2 cellular contexts compared by ENCODE assay signal in the genomic region with DNA sequence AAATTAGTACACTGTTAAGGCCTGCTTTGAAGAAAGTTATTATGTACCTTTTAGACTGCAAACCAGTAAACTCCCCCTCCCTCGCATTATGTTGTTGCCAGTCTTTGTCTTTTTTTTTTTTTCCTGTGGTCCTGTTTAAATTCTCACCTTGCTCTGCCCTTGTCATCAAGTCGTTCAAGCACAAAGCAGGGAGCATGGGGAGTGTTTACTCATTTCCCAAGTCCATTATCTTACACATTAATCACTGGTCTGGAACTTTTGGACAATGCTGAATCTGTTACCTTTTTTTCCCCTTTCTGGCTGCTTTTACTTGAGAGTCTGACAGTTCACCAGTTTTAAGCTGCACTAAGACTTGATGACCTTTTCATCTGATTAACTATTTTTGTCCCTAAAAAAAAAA.
TF ChIP-seq lines count a peak whose summit lies in the region.

No MANE protein-coding gene starts in this region.

TF ChIP-seq in SK-N-SH, 30 proteins besides CTCF, POLR2A, EP300 and RAD21 (continued from another document):
- TF ChIP-seq PBX3 (IDR thresholded peaks at IDR 0.05) (no peak), RCOR1 (IDR thresholded peaks at IDR 0.05; ENCODE audit: low read length) (peak; percentile 57; the same call in 1 of the 2 replicates), YY1 (IDR thresholded peaks at IDR 0.05; ENCODE audit: low read depth) (no peak), MXI1 (IDR thresholded peaks at IDR 0.05; ENCODE audit: low read depth, low read length) (peak; percentile 26; the same call in 1 of the 2 replicates), TAF1 (IDR thresholded peaks at IDR 0.05; ENCODE audit: borderline replicate concordance, low read depth, low read length) (no peak), EZH2phosphoT487 (IDR thresholded peaks at IDR 0.05; ENCODE audit: borderline replicate concordance, low read depth) (no peak), ZBTB33 (IDR thresholded peaks at IDR 0.05; ENCODE audit: borderline replicate concordance, low read depth) (no peak)
- TF ChIP-seq, protein P1, sequence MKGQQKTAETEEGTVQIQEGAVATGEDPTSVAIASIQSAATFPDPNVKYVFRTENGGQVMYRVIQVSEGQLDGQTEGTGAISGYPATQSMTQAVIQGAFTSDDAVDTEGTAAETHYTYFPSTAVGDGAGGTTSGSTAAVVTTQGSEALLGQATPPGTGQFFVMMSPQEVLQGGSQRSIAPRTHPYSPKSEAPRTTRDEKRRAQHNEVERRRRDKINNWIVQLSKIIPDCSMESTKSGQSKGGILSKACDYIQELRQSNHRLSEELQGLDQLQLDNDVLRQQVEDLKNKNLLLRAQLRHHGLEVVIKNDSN (IDR thresholded peaks at IDR 0.05; ENCODE audit: borderline replicate concordance, low read depth) = no peak

TF ChIP-seq in SK-N-SH treated with all-trans-retinoic acid at 6 μM for 48 hours, 23 proteins besides CTCF, POLR2A, EP300 and RAD21 (continued from another document):
- TF ChIP-seq, protein P2, sequence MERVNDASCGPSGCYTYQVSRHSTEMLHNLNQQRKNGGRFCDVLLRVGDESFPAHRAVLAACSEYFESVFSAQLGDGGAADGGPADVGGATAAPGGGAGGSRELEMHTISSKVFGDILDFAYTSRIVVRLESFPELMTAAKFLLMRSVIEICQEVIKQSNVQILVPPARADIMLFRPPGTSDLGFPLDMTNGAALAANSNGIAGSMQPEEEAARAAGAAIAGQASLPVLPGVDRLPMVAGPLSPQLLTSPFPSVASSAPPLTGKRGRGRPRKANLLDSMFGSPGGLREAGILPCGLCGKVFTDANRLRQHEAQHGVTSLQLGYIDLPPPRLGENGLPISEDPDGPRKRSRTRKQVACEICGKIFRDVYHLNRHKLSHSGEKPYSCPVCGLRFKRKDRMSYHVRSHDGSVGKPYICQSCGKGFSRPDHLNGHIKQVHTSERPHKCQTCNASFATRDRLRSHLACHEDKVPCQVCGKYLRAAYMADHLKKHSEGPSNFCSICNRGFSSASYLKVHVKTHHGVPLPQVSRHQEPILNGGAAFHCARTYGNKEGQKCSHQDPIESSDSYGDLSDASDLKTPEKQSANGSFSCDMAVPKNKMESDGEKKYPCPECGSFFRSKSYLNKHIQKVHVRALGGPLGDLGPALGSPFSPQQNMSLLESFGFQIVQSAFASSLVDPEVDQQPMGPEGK (CRISPR knock-in tag; IDR thresholded peaks at IDR 0.05; ENCODE audit: borderline replicate concordance) = no peak
- TF ChIP-seq GLIS3 (CRISPR knock-in tag; IDR thresholded peaks at IDR 0.05) = no peak
- TF ChIP-seq, protein P3, sequence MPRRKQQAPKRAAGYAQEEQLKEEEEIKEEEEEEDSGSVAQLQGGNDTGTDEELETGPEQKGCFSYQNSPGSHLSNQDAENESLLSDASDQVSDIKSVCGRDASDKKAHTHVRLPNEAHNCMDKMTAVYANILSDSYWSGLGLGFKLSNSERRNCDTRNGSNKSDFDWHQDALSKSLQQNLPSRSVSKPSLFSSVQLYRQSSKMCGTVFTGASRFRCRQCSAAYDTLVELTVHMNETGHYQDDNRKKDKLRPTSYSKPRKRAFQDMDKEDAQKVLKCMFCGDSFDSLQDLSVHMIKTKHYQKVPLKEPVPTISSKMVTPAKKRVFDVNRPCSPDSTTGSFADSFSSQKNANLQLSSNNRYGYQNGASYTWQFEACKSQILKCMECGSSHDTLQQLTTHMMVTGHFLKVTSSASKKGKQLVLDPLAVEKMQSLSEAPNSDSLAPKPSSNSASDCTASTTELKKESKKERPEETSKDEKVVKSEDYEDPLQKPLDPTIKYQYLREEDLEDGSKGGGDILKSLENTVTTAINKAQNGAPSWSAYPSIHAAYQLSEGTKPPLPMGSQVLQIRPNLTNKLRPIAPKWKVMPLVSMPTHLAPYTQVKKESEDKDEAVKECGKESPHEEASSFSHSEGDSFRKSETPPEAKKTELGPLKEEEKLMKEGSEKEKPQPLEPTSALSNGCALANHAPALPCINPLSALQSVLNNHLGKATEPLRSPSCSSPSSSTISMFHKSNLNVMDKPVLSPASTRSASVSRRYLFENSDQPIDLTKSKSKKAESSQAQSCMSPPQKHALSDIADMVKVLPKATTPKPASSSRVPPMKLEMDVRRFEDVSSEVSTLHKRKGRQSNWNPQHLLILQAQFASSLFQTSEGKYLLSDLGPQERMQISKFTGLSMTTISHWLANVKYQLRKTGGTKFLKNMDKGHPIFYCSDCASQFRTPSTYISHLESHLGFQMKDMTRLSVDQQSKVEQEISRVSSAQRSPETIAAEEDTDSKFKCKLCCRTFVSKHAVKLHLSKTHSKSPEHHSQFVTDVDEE (CRISPR knock-in tag; IDR thresholded peaks at IDR 0.05) = no peak; the same call in 1 of the 2 replicates
- no peak for TF ChIP-seq ZNF70 (CRISPR knock-in tag; IDR thresholded peaks at IDR 0.05)
- TF ChIP-seq, protein P4, sequence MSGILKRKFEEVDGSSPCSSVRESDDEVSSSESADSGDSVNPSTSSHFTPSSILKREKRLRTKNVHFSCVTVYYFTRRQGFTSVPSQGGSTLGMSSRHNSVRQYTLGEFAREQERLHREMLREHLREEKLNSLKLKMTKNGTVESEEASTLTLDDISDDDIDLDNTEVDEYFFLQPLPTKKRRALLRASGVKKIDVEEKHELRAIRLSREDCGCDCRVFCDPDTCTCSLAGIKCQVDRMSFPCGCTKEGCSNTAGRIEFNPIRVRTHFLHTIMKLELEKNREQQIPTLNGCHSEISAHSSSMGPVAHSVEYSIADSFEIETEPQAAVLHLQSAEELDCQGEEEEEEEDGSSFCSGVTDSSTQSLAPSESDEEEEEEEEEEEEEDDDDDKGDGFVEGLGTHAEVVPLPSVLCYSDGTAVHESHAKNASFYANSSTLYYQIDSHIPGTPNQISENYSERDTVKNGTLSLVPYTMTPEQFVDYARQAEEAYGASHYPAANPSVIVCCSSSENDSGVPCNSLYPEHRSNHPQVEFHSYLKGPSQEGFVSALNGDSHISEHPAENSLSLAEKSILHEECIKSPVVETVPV (CRISPR knock-in tag; IDR thresholded peaks at IDR 0.05) = no peak
- no peak for TF ChIP-seq ZNF8 (CRISPR knock-in tag; IDR thresholded peaks at IDR 0.05)
- TF ChIP-seq ZNF565 (CRISPR knock-in tag; conservative IDR thresholded peaks at IDR 0.05; ENCODE audit: low read depth) = no peak
- no peak for TF ChIP-seq OSR1 (CRISPR knock-in tag; IDR thresholded peaks at IDR 0.05)
- TF ChIP-seq RARB (CRISPR knock-in tag; IDR thresholded peaks at IDR 0.05) = no peak
- TF ChIP-seq BACH2 (CRISPR knock-in tag; IDR thresholded peaks at IDR 0.05; ENCODE audit: borderline replicate concordance) = no peak
- no peak for TF ChIP-seq POU6F1 (CRISPR knock-in tag; IDR thresholded peaks at IDR 0.05; ENCODE audit: borderline replicate concordance, low read depth)
- no peak for TF ChIP-seq ARNTL (CRISPR knock-in tag; IDR thresholded peaks at IDR 0.05; ENCODE audit: borderline replicate concordance, low read depth)
- no peak for TF ChIP-seq ZFP3 (CRISPR knock-in tag; IDR thresholded peaks at IDR 0.05)
- TF ChIP-seq ZFP30 (CRISPR knock-in tag; IDR thresholded peaks at IDR 0.05) = no peak
- TF ChIP-seq TCF4 (CRISPR knock-in tag; IDR thresholded peaks at IDR 0.05; ENCODE audit: borderline replicate concordance) = no peak
- no peak for TF ChIP-seq CSDC2 (CRISPR knock-in tag; IDR thresholded peaks at IDR 0.05)
- TF ChIP-seq CREB5 (CRISPR knock-in tag; IDR thresholded peaks at IDR 0.05; ENCODE audit: low read depth) = no peak
- no peak for TF ChIP-seq ISL1 (CRISPR knock-in tag; IDR thresholded peaks at IDR 0.05)
TF ChIP-seq in SK-N-SH treated with all-trans-retinoic acid at 6 μM for 48 hours: peak in this region for 0.
